In the genomic region with DNA sequence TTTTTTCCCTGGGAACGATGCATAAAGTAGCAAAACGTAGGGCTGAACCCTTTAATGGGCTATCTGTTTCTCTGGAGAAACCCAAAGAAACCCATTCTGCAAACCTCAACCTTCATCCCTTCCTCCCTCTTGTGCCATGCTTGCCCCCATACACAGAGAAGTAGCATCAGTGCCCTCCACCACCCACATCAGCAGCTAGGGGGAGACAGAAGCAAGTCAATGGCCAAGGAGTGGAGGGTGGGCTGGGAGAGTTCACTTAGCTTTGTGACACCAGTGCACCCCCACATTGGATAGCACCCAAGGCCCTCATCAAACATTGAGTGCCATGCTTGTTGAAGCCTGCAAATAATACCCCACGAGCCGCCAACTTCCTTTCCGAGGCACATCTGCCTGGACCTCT, we compare ENCODE assay signal across 13 cellular contexts.
DNase-seq lines count a peak whose midpoint lies in the region; ATAC-seq and TF ChIP-seq lines count a peak whose summit lies in the region.
"Had no signal": no experiment of that assay in that cellular context is flagged by ENCODE, and none has a peak within 500 bp of the region (broad histone marks: within the 10 kb centered on the region; RNA-seq: fewer than 3 reads in every experiment).

No MANE protein-coding gene starts in this region.

- H3K4me2 ChIP-seq in OCI-LY3 (ENCODE audit: low read length) = no peak overlapping the region

- H3K4me3 ChIP-seq in BJ (ENCODE audit: low read depth, low read length) (no peak overlapping the region), OCI-LY3 (ENCODE audit: low read length) (no peak overlapping the region), fibroblast of pulmonary artery (replicated peaks; ENCODE audit: low read depth, low read length) (no peak overlapping the region), spleen (no peak overlapping the region)
- H3K4me3 ChIP-seq: sigmoid colon had no signal

- no peaks in the 10 kb centered on the region for H3K36me3 ChIP-seq in BJ (ENCODE audit: control insufficient read depth, insufficient read depth, low read length)
- H3K36me3 ChIP-seq in OCI-LY3 (replicated peaks; ENCODE audit: low read depth, low read length) = no peaks in the 10 kb centered on the region
- H3K36me3 ChIP-seq in spleen = no peaks in the 10 kb centered on the region
- H3K36me3 ChIP-seq: sigmoid colon had no signal

- intact Hi-C loops in spleen (cut with DNase I; ENCODE audit: low total_unique reads) = no loop called here

- H2AFZ ChIP-seq in OCI-LY3 (ENCODE audit: low read depth, low read length) = no peak overlapping the region

- no peak overlapping the region for H3K9ac ChIP-seq in OCI-LY3 (ENCODE audit: low read length)

- DNase-seq in BJ (ENCODE audit: low read depth) (no peak), fibroblast of pulmonary artery (ENCODE audit: low read depth) (no peak), KBM-7 (no peak), spleen (no peak), NCI-H1105 (lab: John Stamatoyannopoulos, UW) (no peak)
- DNase-seq: effector memory CD8-positive, alpha-beta T cell; NCI-H524 treated with DMSO at 0.1 percent for 48 hours; sigmoid colon; T-cell; trophoblast cell had no signal

- peak; percentile 37; the same call in 1 of the 2 replicates for TF ChIP-seq CTCF in BJ (IDR thresholded peaks at IDR 0.05; ENCODE audit: insufficient read depth, low read depth, low read length)
- TF ChIP-seq CTCF in GM12874 (IDR thresholded peaks at IDR 0.05; ENCODE audit: insufficient read depth, low read depth, low read length) = peak; percentile 53
- peak; percentile 50 for TF ChIP-seq CTCF in OCI-LY3 (IDR thresholded peaks at IDR 0.05; ENCODE audit: low read depth, low read length)
- TF ChIP-seq CTCF in fibroblast of pulmonary artery (IDR thresholded peaks at IDR 0.05; ENCODE audit: low read length, missing control alignments) = peak; percentile 26
- no peak for TF ChIP-seq CTCF in spleen (IDR thresholded peaks at IDR 0.05 in 8 of 11, conservative IDR thresholded peaks at IDR 0.05 in 3 of 11)

- 84 to 94% (median 86%) methylated on average over 5 of the region's 5 CpGs for WGBS in spleen, 5 donors

- no peak overlapping the region for H3K27ac ChIP-seq in OCI-LY3 (ENCODE audit: low read length)
- H3K27ac ChIP-seq in spleen = no peak overlapping the region
- H3K27ac ChIP-seq: sigmoid colon had no signal

- POLR2A ChIA-PET in BJ (lab: Charles Lee) = no interaction called here

- ATAC-seq in GM19397 (IDR thresholded peaks at IDR 0.05; ENCODE audit: unreplicated experiment) = no peak
- ATAC-seq: effector memory CD8-positive, alpha-beta T cell; T-cell had no signal

- in situ Hi-C loops in KBM-7 (cut with MboI; ENCODE audit: low pct_unique_long_range_greater_than_20kb, low sequenced_read_pairs) = no loop called here

- 0 out of 2 replicates have a peak, but pooled peaks cover 4% of the 10 kb centered on the region for H3K27me3 ChIP-seq in BJ (ENCODE audit: control insufficient read depth, insufficient read depth, low read length)
- peaks cover 11% of the 10 kb centered on the region for H3K27me3 ChIP-seq in OCI-LY3 (ENCODE audit: low read depth, low read length)
- H3K27me3 ChIP-seq in spleen (replicated peaks in 1 of 7) = no peaks in the 10 kb centered on the region
- H3K27me3 ChIP-seq: sigmoid colon had no signal

- H3K9me3 ChIP-seq in OCI-LY3 (ENCODE audit: insufficient read depth, low read length) = no peaks in the 10 kb centered on the region
- H3K9me3 ChIP-seq in spleen = peaks cover 0 to 4% (median under 1%) of the 10 kb centered on the region in 8 donors
- H3K9me3 ChIP-seq: sigmoid colon had no signal

- no peaks in the 10 kb centered on the region for H3K4me1 ChIP-seq in OCI-LY3 (ENCODE audit: low read length)
- peaks cover 0 to 4% (median 0%) of the 10 kb centered on the region in 6 donors for H3K4me1 ChIP-seq in spleen
- H3K4me1 ChIP-seq: sigmoid colon had no signal

- no peaks in the 10 kb centered on the region for H4K20me1 ChIP-seq in OCI-LY3 (ENCODE audit: insufficient read depth, low read length)

- H3K79me2 ChIP-seq in OCI-LY3 (ENCODE audit: low read length) = no peaks in the 10 kb centered on the region

- CTCF ChIA-PET in BJ (lab: Yijun Ruan, JAX) = interaction anchor here (0.6 to 1.4 kb wide), 3 partner anchors 182 to 807 kb away, joined by 3 to 9 read pairs (median 3); no protein-coding TSS in a partner anchor

- no peak for TF ChIP-seq POLR2A in spleen (IDR thresholded peaks at IDR 0.05)

Comparison
In these comparisons a context has a peak if more than half of its experiments do, and no peak if none do; other contexts are left out.
1. CTCF ChIP-seq: peak in BJ (single experiment), GM12874 (single experiment), OCI-LY3 (single experiment) and fibroblast of pulmonary artery (single experiment); none in spleen (0 of 11).